In the genomic region with DNA sequence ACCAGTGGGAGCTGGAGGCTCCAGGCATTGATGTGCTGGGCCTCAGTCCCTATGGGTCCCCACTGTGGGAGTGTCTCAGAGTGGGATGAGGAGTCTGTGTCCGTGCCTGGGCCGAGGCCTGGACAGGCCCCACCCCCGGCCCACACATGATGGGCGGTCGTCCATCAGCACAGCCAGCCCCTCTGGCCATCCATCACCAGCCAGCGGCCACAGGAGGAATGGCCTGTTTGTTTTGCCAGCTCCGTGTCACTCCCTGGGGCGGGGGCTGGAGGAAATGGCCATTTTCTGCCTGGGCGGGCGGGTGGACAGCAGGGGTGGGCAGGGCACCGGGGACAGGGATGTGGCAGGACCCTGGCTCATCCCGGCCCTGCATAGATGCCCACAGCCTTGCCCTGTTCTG, we compare ENCODE assay signal across 11 cellular contexts. TPM values are rescaled to one million over a fixed set of nuclear protein-coding genes. Genes with fewer than 3 reads are reported as not detected.
"Had no signal": no experiment of that assay in that cellular context is flagged by ENCODE, and none has a peak within 500 bp of the region (broad histone marks: within the 10 kb centered on the region; RNA-seq: fewer than 3 reads in every experiment).

No MANE protein-coding gene starts in this region.

- H3K27ac ChIP-seq: GM23248, HL-60 had no signal

- H3K4me1 Mint-ChIP-seq: IgD-negative memory B cell had no signal

- H3K4me1 ChIP-seq: HAP-1 had no signal

- H3K36me3 Mint-ChIP-seq: IgD-negative memory B cell had no signal

- H3K9me3 ChIP-seq: HAP-1 had no signal

- H3K9ac ChIP-seq: GM23248 had no signal

- ATAC-seq: HCT116, HepG2 had no signal

- DNase-seq: GM23248, GOT3, H7, HFFc6 had no signal

- H3K36me3 ChIP-seq: HAP-1 had no signal

- H3K27ac Mint-ChIP-seq: HFFc6, IgD-negative memory B cell had no signal

- H3K4me3 Mint-ChIP-seq: HFFc6, IgD-negative memory B cell had no signal

- H3K9me3 Mint-ChIP-seq: HFFc6, IgD-negative memory B cell had no signal

- FAIRE-seq: HepG2 had no signal

- H3K4me3 ChIP-seq: GM23248, HAP-1 had no signal

- H2AFZ ChIP-seq: GM23248 had no signal

RNA-seq across cellular contexts. Expression of gene TBX1, which starts 13.0 kb away (rescaled TPM):
- total RNA-seq: H4, HepG2 had no signal
- polyA plus RNA-seq: HepG2, IgD-negative memory B cell had no signal

RNA-seq across cellular contexts. Expression of gene GP1BB, which starts 24.2 kb away (rescaled TPM):
- total RNA-seq: HepG2, HT1080 had no signal
- polyA plus RNA-seq: HepG2 had no signal

RNA-seq across cellular contexts. Expression of gene SEPTIN5, which starts 33.3 kb away (rescaled TPM):
- total RNA-seq: HepG2 had no signal
